In genomic region chr10:101038486-101038885, GRCh38 we compare ENCODE assay signal across 1 cellular context.
TF ChIP-seq lines count a peak whose summit lies in the region.

No MANE protein-coding gene starts in this region.

TF ChIP-seq in GM23338, 12 proteins besides CTCF, POLR2A, EP300 and RAD21:
- TF ChIP-seq, protein P1, sequence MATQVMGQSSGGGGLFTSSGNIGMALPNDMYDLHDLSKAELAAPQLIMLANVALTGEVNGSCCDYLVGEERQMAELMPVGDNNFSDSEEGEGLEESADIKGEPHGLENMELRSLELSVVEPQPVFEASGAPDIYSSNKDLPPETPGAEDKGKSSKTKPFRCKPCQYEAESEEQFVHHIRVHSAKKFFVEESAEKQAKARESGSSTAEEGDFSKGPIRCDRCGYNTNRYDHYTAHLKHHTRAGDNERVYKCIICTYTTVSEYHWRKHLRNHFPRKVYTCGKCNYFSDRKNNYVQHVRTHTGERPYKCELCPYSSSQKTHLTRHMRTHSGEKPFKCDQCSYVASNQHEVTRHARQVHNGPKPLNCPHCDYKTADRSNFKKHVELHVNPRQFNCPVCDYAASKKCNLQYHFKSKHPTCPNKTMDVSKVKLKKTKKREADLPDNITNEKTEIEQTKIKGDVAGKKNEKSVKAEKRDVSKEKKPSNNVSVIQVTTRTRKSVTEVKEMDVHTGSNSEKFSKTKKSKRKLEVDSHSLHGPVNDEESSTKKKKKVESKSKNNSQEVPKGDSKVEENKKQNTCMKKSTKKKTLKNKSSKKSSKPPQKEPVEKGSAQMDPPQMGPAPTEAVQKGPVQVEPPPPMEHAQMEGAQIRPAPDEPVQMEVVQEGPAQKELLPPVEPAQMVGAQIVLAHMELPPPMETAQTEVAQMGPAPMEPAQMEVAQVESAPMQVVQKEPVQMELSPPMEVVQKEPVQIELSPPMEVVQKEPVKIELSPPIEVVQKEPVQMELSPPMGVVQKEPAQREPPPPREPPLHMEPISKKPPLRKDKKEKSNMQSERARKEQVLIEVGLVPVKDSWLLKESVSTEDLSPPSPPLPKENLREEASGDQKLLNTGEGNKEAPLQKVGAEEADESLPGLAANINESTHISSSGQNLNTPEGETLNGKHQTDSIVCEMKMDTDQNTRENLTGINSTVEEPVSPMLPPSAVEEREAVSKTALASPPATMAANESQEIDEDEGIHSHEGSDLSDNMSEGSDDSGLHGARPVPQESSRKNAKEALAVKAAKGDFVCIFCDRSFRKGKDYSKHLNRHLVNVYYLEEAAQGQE (IDR thresholded peaks at IDR 0.05; ENCODE audit: unreplicated experiment) = no peak
- TF ChIP-seq, protein P2, sequence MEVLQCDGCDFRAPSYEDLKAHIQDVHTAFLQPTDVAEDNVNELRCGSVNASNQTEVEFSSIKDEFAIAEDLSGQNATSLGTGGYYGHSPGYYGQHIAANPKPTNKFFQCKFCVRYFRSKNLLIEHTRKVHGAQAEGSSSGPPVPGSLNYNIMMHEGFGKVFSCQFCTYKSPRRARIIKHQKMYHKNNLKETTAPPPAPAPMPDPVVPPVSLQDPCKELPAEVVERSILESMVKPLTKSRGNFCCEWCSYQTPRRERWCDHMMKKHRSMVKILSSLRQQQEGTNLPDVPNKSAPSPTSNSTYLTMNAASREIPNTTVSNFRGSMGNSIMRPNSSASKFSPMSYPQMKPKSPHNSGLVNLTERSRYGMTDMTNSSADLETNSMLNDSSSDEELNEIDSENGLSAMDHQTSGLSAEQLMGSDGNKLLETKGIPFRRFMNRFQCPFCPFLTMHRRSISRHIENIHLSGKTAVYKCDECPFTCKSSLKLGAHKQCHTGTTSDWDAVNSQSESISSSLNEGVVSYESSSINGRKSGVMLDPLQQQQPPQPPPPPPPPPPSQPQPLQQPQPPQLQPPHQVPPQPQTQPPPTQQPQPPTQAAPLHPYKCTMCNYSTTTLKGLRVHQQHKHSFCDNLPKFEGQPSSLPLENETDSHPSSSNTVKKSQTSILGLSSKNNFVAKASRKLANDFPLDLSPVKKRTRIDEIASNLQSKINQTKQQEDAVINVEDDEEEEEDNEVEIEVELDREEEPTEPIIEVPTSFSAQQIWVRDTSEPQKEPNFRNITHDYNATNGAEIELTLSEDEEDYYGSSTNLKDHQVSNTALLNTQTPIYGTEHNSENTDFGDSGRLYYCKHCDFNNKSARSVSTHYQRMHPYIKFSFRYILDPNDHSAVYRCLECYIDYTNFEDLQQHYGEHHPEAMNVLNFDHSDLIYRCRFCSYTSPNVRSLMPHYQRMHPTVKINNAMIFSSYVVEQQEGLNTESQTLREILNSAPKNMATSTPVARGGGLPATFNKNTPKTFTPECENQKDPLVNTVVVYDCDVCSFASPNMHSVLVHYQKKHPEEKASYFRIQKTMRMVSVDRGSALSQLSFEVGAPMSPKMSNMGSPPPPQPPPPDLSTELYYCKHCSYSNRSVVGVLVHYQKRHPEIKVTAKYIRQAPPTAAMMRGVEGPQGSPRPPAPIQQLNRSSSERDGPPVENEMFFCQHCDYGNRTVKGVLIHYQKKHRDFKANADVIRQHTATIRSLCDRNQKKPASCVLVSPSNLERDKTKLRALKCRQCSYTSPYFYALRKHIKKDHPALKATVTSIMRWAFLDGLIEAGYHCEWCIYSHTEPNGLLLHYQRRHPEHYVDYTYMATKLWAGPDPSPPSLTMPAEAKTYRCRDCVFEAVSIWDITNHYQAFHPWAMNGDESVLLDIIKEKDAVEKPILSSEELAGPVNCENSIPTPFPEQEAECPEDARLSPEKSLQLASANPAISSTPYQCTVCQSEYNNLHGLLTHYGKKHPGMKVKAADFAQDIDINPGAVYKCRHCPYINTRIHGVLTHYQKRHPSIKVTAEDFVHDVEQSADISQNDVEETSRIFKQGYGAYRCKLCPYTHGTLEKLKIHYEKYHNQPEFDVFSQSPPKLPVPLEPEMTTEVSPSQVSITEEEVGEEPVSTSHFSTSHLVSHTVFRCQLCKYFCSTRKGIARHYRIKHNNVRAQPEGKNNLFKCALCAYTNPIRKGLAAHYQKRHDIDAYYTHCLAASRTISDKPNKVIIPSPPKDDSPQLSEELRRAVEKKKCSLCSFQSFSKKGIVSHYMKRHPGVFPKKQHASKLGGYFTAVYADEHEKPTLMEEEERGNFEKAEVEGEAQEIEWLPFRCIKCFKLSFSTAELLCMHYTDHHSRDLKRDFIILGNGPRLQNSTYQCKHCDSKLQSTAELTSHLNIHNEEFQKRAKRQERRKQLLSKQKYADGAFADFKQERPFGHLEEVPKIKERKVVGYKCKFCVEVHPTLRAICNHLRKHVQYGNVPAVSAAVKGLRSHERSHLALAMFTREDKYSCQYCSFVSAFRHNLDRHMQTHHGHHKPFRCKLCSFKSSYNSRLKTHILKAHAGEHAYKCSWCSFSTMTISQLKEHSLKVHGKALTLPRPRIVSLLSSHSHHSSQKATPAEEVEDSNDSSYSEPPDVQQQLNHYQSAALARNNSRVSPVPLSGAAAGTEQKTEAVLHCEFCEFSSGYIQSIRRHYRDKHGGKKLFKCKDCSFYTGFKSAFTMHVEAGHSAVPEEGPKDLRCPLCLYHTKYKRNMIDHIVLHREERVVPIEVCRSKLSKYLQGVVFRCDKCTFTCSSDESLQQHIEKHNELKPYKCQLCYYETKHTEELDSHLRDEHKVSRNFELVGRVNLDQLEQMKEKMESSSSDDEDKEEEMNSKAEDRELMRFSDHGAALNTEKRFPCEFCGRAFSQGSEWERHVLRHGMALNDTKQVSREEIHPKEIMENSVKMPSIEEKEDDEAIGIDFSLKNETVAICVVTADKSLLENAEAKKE (CRISPR knock-in tag; IDR thresholded peaks at IDR 0.05) = no peak
- TF ChIP-seq ZNF114 (CRISPR knock-in tag; IDR thresholded peaks at IDR 0.05) = no peak
- no peak for TF ChIP-seq STAT1 (IDR thresholded peaks at IDR 0.05; ENCODE audit: unreplicated experiment)
- TF ChIP-seq JUNB (IDR thresholded peaks at IDR 0.05; ENCODE audit: unreplicated experiment) = no peak
- TF ChIP-seq NANOG (IDR thresholded peaks at IDR 0.05; ENCODE audit: borderline replicate concordance) = no peak
- TF ChIP-seq CREB1 (CRISPR knock-in tag; IDR thresholded peaks at IDR 0.05; ENCODE audit: low read depth) = no peak
- TF ChIP-seq ETS1 (IDR thresholded peaks at IDR 0.05) = no peak
- no peak for TF ChIP-seq POLR2AphosphoS5 (IDR thresholded peaks at IDR 0.05; ENCODE audit: low read depth)
- TF ChIP-seq EZH2 (IDR thresholded peaks at IDR 0.05; ENCODE audit: low read depth, unreplicated experiment) = no peak
- no peak for TF ChIP-seq ZNF331 (CRISPR knock-in tag; IDR thresholded peaks at IDR 0.05; ENCODE audit: low read depth)
- no peak for TF ChIP-seq EZH2phosphoT487 (IDR thresholded peaks at IDR 0.05; ENCODE audit: unreplicated experiment)
